ENCODE assay signal across 9 cellular contexts in genomic region chr5:154058055-154059038, GRCh38. TPM values are rescaled to one million over a fixed set of nuclear protein-coding genes. Genes with fewer than 3 reads are reported as not detected.
DNase-seq lines count a peak whose midpoint lies in the region; ATAC-seq, FAIRE-seq and TF ChIP-seq lines count a peak whose summit lies in the region.
"Had no signal": no experiment of that assay in that cellular context is flagged by ENCODE, and none has a peak within 500 bp of the region (broad histone marks: within the 10 kb centered on the region; RNA-seq: fewer than 3 reads in every experiment).

No MANE protein-coding gene starts in this region.

- no peak overlapping the region for H3K4me3 Mint-ChIP-seq in WTC11
- H3K4me3 Mint-ChIP-seq: brain had no signal

- FAIRE-seq in GM19239 (lab: Jason Lieb, UNC), result peak; percentile 93

- peaks cover 18% of the 10 kb centered on the region for H3K4me1 Mint-ChIP-seq in WTC11

- H3K27me3 Mint-ChIP-seq in WTC11 (ENCODE audit: low read depth), result peaks cover 3% of the 10 kb centered on the region; the same call in 1 of the 2 replicates
- H3K27me3 Mint-ChIP-seq: brain had no signal

- no peak overlapping the region for H3K27ac Mint-ChIP-seq in WTC11

- ATAC-seq in HG03196 (IDR thresholded peaks at IDR 0.05; ENCODE audit: unreplicated experiment), result peak; percentile 61
- peak; percentile 63 for ATAC-seq in WTC11

- TF ChIP-seq CTCF in WTC11 (IDR thresholded peaks at IDR 0.05), result no peak

- H3K36me3 Mint-ChIP-seq in WTC11, result peaks cover 4% of the 10 kb centered on the region

- DNase-seq in CD1c-positive myeloid dendritic cell (ENCODE audit: extremely low spot score) (peak; percentile 45), GM19239 (ENCODE audit: insufficient read length, low spot score) (no peak), WTC11 (ENCODE audit: low spot score) (no peak), superior temporal gyrus (ENCODE audit: extremely low spot score) (peak; percentile 43), dedifferentiated amniotic fluid mesenchymal stem cell (ENCODE audit: extremely low spot score) (no peak), hepatic stellate cell (ENCODE audit: low spot score) (no peak)
- DNase-seq in activated CD4-positive, alpha-beta T cell treated with anti-CD3 and anti-CD28 coated beads, Interleukin-2, amount 50 U/mL, for 1 hour, result no peak

- H3K9me3 Mint-ChIP-seq in WTC11, result no peaks in the 10 kb centered on the region
- H3K9me3 Mint-ChIP-seq: brain had no signal

- CTCF ChIA-PET in WTC11 (lab: Charles Lee), result interaction anchor here (1.0 to 2.6 kb wide), 6 partner anchors 9 to 347 kb away, joined by 3 to 11 read pairs (median 8); partner anchors contain the start of gene GALNT10

- POLR2A ChIA-PET in WTC11 (lab: Charles Lee), result interaction anchor here (1.2 kb wide), 1 partner anchor 84 kb away, joined by 4 read pairs; no protein-coding TSS in a partner anchor

TF ChIP-seq in WTC11, 78 proteins besides CTCF, POLR2A, EP300 and RAD21:
- TF ChIP-seq IRF2 (CRISPR knock-in tag; IDR thresholded peaks at IDR 0.05; ENCODE audit: borderline replicate concordance, low read depth) (no peak), FOXK1 (CRISPR knock-in tag; IDR thresholded peaks at IDR 0.05) (no peak), NFYB (CRISPR knock-in tag; conservative IDR thresholded peaks at IDR 0.05; ENCODE audit: low read depth) (no peak), NFATC4 (CRISPR knock-in tag; IDR thresholded peaks at IDR 0.05) (no peak), ATF1 (CRISPR knock-in tag; IDR thresholded peaks at IDR 0.05) (no peak), TP53 (CRISPR knock-in tag; IDR thresholded peaks at IDR 0.05) (no peak), SP1 (CRISPR knock-in tag; conservative IDR thresholded peaks at IDR 0.05) (no peak), ZMAT4 (CRISPR knock-in tag; IDR thresholded peaks at IDR 0.05) (no peak), EMX1 (CRISPR knock-in tag; IDR thresholded peaks at IDR 0.05) (no peak), FOXP1 (CRISPR knock-in tag; IDR thresholded peaks at IDR 0.05; ENCODE audit: borderline replicate concordance) (no peak), GABPB1 (CRISPR knock-in tag; IDR thresholded peaks at IDR 0.05) (no peak), ZNF138 (CRISPR knock-in tag; conservative IDR thresholded peaks at IDR 0.05) (no peak), SMAD4 (CRISPR knock-in tag; IDR thresholded peaks at IDR 0.05) (no peak)

RNA-seq across cellular contexts. Expression of gene MFAP3, which starts 19.6 kb away (rescaled TPM):
- 20.0 to 22.1 TPM (median 21.2 TPM) in 3 replicates for total RNA-seq in WTC11 (2021)

RNA-seq across cellular contexts. Expression of gene FAM114A2, which starts 19.6 kb away (rescaled TPM):
- 10.1 to 12.2 TPM (median 10.7 TPM) in 3 replicates for total RNA-seq in WTC11 (2021)

Comparison
In these comparisons a context has a peak if more than half of its experiments do, and no peak if none do; other contexts are left out.
1. DNase-seq: peak in CD1c-positive myeloid dendritic cell (single experiment) and superior temporal gyrus (single experiment); none in GM19239 (single experiment), WTC11 (single experiment), dedifferentiated amniotic fluid mesenchymal stem cell (single experiment), activated CD4-positive, alpha-beta T cell treated with anti-CD3 and anti-CD28 coated beads, Interleukin-2, amount 50 U/mL, for 1 hour (single experiment) and hepatic stellate cell (single experiment).